Comparison of ENCODE assay signal across 25 cellular contexts in the genomic region with DNA sequence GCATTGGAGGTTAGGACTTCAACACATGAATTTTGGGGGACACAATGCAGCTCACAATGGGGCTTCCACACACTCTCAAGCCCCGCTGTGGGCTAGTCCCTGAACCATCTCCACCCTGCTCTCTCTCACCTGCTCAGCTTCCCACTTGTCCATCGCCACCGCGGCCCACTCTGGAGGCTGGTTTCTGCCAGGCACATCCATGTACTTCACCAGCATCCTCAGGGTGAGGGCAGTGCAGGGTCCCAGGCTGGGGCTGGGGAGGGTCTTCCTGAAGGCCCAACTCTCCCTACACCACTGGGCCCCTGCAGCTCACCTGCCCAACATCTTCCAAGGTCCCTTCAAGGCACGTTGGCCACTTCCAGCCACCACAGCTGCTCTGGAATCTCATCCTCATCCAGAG.
"Had no signal": no experiment of that assay in that cellular context is flagged by ENCODE, and none has a peak within 500 bp of the region (broad histone marks: within the 10 kb centered on the region; RNA-seq: fewer than 3 reads in every experiment).

No MANE protein-coding gene starts in this region.

- H3K27ac Mint-ChIP-seq: endodermal cell; immature natural killer cell; memory B cell; naive thymus-derived CD8-positive, alpha-beta T cell; nephron progenitor cell; progenitor cell of endocrine pancreas had no signal

- ATAC-seq: foreskin keratinocyte; gastroesophageal sphincter; heart left ventricle; left lobe of liver; naive thymus-derived CD8-positive, alpha-beta T cell; pancreas; right lobe of liver; stimulated activated naive CD8-positive, alpha-beta T cell treated with anti-CD3 and anti-CD28 coated beads, Interleukin-15, amount 100 ng/mL, for 72 hours had no signal

- H3K36me3 Mint-ChIP-seq: immature natural killer cell; memory B cell; naive thymus-derived CD8-positive, alpha-beta T cell had no signal

- H3K27me3 Mint-ChIP-seq: progenitor cell of endocrine pancreas had no signal

- H3K9me3 Mint-ChIP-seq: naive thymus-derived CD8-positive, alpha-beta T cell; stimulated activated naive CD8-positive, alpha-beta T cell treated with anti-CD3 and anti-CD28 coated beads, Interleukin-15, amount 100 ng/mL, for 72 hours had no signal

- H3K4me3 Mint-ChIP-seq: endodermal cell; immature natural killer cell; memory B cell; naive thymus-derived CD8-positive, alpha-beta T cell; nephron progenitor cell; stimulated activated naive CD8-positive, alpha-beta T cell treated with anti-CD3 and anti-CD28 coated beads, Interleukin-15, amount 100 ng/mL, for 72 hours had no signal

- H3K4me1 Mint-ChIP-seq: immature natural killer cell; memory B cell; nephron progenitor cell; stimulated activated naive CD8-positive, alpha-beta T cell treated with anti-CD3 and anti-CD28 coated beads, Interleukin-15, amount 100 ng/mL, for 72 hours had no signal

- DNase-seq: dorsolateral prefrontal cortex; effector CD8-positive, alpha-beta T cell; endodermal cell; foreskin keratinocyte; hippocampal formation; immature natural killer cell; midbrain; naive thymus-derived CD8-positive, alpha-beta T cell; nephron progenitor cell; occipital lobe; right lobe of liver; small intestine; stimulated activated CD4-positive, alpha-beta T cell treated with anti-CD3 and anti-CD28 coated beads, Interleukin-12 subunit alpha, Interleukin-12 subunit beta, amount 100 ng/mL, for 4 hours; stimulated activated CD4-positive, alpha-beta T cell treated with anti-CD3 and anti-CD28 coated beads, Interleukin-1b, Interleukin-23, amount 100 ng/mL, for 48 hours; stimulated activated CD4-positive, alpha-beta T cell treated with anti-CD3 and anti-CD28 coated beads, Interleukin-4, amount 100 ng/mL, for 1 hour; stimulated activated CD8-positive, alpha-beta memory T cell treated with anti-CD3 and anti-CD28 coated beads, Interleukin-4, amount 100 ng/mL, for 48 hours; stimulated activated naive CD4-positive, alpha-beta T cell; stimulated activated naive CD8-positive, alpha-beta T cell treated with anti-CD3 and anti-CD28 coated beads, Interleukin-15, amount 100 ng/mL, for 72 hours; transverse colon had no signal
